22 cellular contexts compared by ENCODE assay signal in the genomic region with DNA sequence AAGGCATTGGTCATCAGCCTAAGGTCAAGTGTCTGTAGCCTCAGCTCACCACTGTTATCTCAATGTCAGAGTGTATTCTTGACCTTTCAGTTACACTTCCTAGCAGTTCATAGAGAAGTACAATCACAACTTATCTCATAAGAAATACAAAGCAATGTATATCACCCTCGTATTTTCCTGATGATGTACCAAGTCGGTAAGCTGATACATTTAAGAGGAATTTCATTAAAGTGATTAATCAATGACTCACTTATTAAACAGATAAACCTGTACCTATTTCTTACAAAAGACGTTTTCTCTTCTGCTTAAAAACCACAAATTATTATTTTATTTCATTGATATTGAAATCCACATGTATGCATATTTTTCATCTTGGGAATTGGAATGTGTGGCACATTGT. TPM values are rescaled to one million over a fixed set of nuclear protein-coding genes. Genes with fewer than 3 reads are reported as not detected.
DNase-seq lines count a peak whose midpoint lies in the region; ATAC-seq, FAIRE-seq and TF ChIP-seq lines count a peak whose summit lies in the region.
"Had no signal": no experiment of that assay in that cellular context is flagged by ENCODE, and none has a peak within 500 bp of the region (broad histone marks: within the 10 kb centered on the region; RNA-seq: fewer than 3 reads in every experiment).

No MANE protein-coding gene starts in this region.

- H3K9me3 ChIP-seq in PC-3 (ENCODE audit: low read length): no peaks in the 10 kb centered on the region
- H3K9me3 ChIP-seq: BLaER1 treated with 17β-estradiol and CSF1 and Interleukin-3, amounts not matched to agents 10 nM and 100 nM; Caco-2 had no signal

- no peaks in the 10 kb centered on the region for H4K20me1 ChIP-seq in PC-3 (ENCODE audit: low read length)
- H4K20me1 ChIP-seq: BLaER1 treated with 17β-estradiol and CSF1 and Interleukin-3, amounts not matched to agents 10 nM and 100 nM had no signal

- H3K36me3 ChIP-seq in PC-3 (ENCODE audit: low read depth, low read length): no peaks in the 10 kb centered on the region
- H3K36me3 ChIP-seq: BLaER1 treated with 17β-estradiol and CSF1 and Interleukin-3, amounts not matched to agents 10 nM and 100 nM had no signal

- H3F3A ChIP-seq in PC-3 (ENCODE audit: low read length, unreplicated experiment): no peaks in the 10 kb centered on the region

- H3K4me1 ChIP-seq in PC-3 (ENCODE audit: insufficient read depth, low read length): peaks cover 14% of the 10 kb centered on the region
- H3K4me1 ChIP-seq: BLaER1 treated with 17β-estradiol and CSF1 and Interleukin-3, amounts not matched to agents 10 nM and 100 nM; Caco-2 had no signal

- H3K79me2 ChIP-seq in PC-3 (ENCODE audit: low read length): no peaks in the 10 kb centered on the region

- peak overlapping the region; percentile 44 for H3K4me2 ChIP-seq in PC-3 (ENCODE audit: low read length)
- H3K4me2 ChIP-seq: BLaER1 treated with 17β-estradiol and CSF1 and Interleukin-3, amounts not matched to agents 10 nM and 100 nM had no signal

- no peak overlapping the region for H3K27ac ChIP-seq in PC-3 (ENCODE audit: low read length)
- H3K27ac ChIP-seq: BLaER1 treated with 17β-estradiol and CSF1 and Interleukin-3, amounts not matched to agents 10 nM and 100 nM; C4-2B had no signal

- BruUV-seq in PC-3 (replicated peaks; lab: Mats Ljungman, UMichigan): no TSS peak

- POLR2A ChIA-PET in PC-3 (lab: Charles Lee; ENCODE audit: unreplicated experiment): no interaction called here

- no peak overlapping the region for H3K4me3 ChIP-seq in PC-3 (ENCODE audit: low read length)
- H3K4me3 ChIP-seq in epithelial cell of esophagus (ENCODE audit: low read length): no peak overlapping the region
- H3K4me3 ChIP-seq: BLaER1 treated with 17β-estradiol and CSF1 and Interleukin-3, amounts not matched to agents 10 nM and 100 nM had no signal

- no peak overlapping the region for H3K9ac ChIP-seq in PC-3 (ENCODE audit: low read length)
- H3K9ac ChIP-seq: BLaER1 treated with 17β-estradiol and CSF1 and Interleukin-3, amounts not matched to agents 10 nM and 100 nM had no signal

- intact Hi-C loops in PC-3 (cut with micrococcal nuclease): no loop called here

- H3K9me2 ChIP-seq in PC-3 (replicated peaks; ENCODE audit: low read length): no peaks in the 10 kb centered on the region

- peak; percentile 17 for FAIRE-seq in urothelium cell line (lab: Jason Lieb, UNC)
- FAIRE-seq: A204.1, D721Med, G401.6, GM12891, GM19239 had no signal

- H2AFZ ChIP-seq in PC-3 (ENCODE audit: low read length): no peak overlapping the region

- DNase-seq in PC-3 (peak; percentile 54), epithelial cell of esophagus (ENCODE audit: low read depth) (peak; percentile 36), urothelium cell line (ENCODE audit: low spot score) (no peak), SW 1271 (lab: John Stamatoyannopoulos, UW) (no peak), inferior parietal cortex (ENCODE audit: extremely low spot score) (no peak)
- no peak for DNase-seq in stimulated activated naive CD8-positive, alpha-beta T cell treated with anti-CD3 and anti-CD28 coated beads, Interleukin-15, Interleukin-2, amounts not matched to agents 100 U/mL and 50 U/mL, for 24 hours
- DNase-seq: 8988T; AML-193; Caco-2; Calu3; CD4-positive, alpha-beta T cell; CD8-positive, alpha-beta T cell; DMS79 treated with DMSO at 0.1 percent for 48 hours; GF-D8 had no signal

- ATAC-seq in PC-3: peak; percentile 65
- no peak for ATAC-seq in stimulated activated naive CD8-positive, alpha-beta T cell treated with anti-CD3 and anti-CD28 coated beads, Interleukin-15, Interleukin-2, amounts not matched to agents 100 U/mL and 50 U/mL, for 24 hours
- ATAC-seq: CD8-positive, alpha-beta T cell had no signal

- H3K27me3 ChIP-seq in PC-3 (ENCODE audit: low read length): no peaks in the 10 kb centered on the region
- H3K27me3 ChIP-seq: BLaER1 treated with 17β-estradiol and CSF1 and Interleukin-3, amounts not matched to agents 10 nM and 100 nM had no signal

- TF ChIP-seq CTCF in PC-3 (conservative IDR thresholded peaks at IDR 0.05; ENCODE audit: low read depth, low read length) (no peak), epithelial cell of esophagus (IDR thresholded peaks at IDR 0.05; ENCODE audit: insufficient read depth, low read depth, low read length, missing control alignments) (no peak)

- CTCF ChIA-PET in PC-3 (lab: Charles Lee): no interaction called here

RNA-seq across cellular contexts. Expression of gene PRB3, which starts 3.9 kb away (rescaled TPM):
- not detected in 2 replicates for total RNA-seq in PC-3 (2014; rRNA removed)
- total RNA-seq: B cell; Caco-2; Calu3; CD4-positive, alpha-beta T cell; CD8-positive, alpha-beta T cell had no signal

RNA-seq across cellular contexts. Expression of gene PRB4, which starts 36.8 kb away (rescaled TPM):
- total RNA-seq in PC-3 (2014; rRNA removed): not detected in 2 replicates
- total RNA-seq: B cell; Caco-2; Calu3; CD4-positive, alpha-beta T cell; CD8-positive, alpha-beta T cell had no signal

Comparison
In these comparisons a context has a peak if more than half of its experiments do, and no peak if none do; other contexts are left out.
1. DNase-seq: peak in PC-3 (single experiment) and epithelial cell of esophagus (single experiment); none in urothelium cell line (single experiment), SW 1271 (0 of 2), inferior parietal cortex (single experiment) and stimulated activated naive CD8-positive, alpha-beta T cell treated with anti-CD3 and anti-CD28 coated beads, Interleukin-15, Interleukin-2, amounts not matched to agents 100 U/mL and 50 U/mL, for 24 hours (single experiment).